ENCODE assay signal across 1 cellular context in the genomic region with DNA sequence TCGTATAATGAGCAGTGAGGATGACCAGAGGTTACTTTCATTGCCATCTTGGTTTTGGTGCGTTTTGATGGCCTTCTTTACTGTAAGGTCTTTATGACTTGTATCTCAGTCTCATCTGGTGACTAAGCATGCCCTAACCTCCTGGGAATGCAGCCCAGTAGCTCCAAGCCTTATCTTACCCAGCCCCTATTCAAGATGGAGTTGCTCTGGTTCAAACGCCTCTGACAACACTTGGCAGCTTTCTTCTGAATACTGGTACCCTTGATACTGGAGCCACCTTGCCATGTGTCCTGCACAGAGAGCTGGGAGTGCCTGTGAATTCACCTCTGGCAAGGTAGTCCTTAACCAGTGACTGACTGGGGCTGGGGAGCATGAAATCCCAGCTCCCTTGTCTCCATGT.
TF ChIP-seq lines count a peak whose summit lies in the region.

No MANE protein-coding gene starts in this region.

TF ChIP-seq in K562, 482 proteins besides CTCF, POLR2A, EP300 and RAD21 (continued from another document and continues in another):
- TF ChIP-seq TGIF2 (CRISPR knock-in tag; IDR thresholded peaks at IDR 0.05) (no peak), ZNF316 (IDR thresholded peaks at IDR 0.05) (no peak), ZNF707 (CRISPR knock-in tag; conservative IDR thresholded peaks at IDR 0.05) (peak; percentile 64; the same call in 1 of the 2 replicates), CLOCK (CRISPR knock-in tag; IDR thresholded peaks at IDR 0.05; ENCODE audit: borderline replicate concordance) (0 out of 2 replicates have a peak, but pooled peaks have one; percentile 34), HDAC3 (IDR thresholded peaks at IDR 0.05; ENCODE audit: borderline replicate concordance, partially characterized antibody) (no peak), IRF9 (tag; IDR thresholded peaks at IDR 0.05) (peak; percentile 88), ATF3 (IDR thresholded peaks at IDR 0.05) (0 out of 2 replicates have a peak, but pooled peaks have one; percentile 21), ATF3 (CRISPR knock-in tag; conservative IDR thresholded peaks at IDR 0.05) (no peak), NRF1 (conservative IDR thresholded peaks at IDR 0.05 in 1 of 2, IDR thresholded peaks at IDR 0.05 in 1 of 2) (no peak), USF1 (CRISPR knock-in tag; IDR thresholded peaks at IDR 0.05) (no peak), ZNF445 (CRISPR knock-in tag; IDR thresholded peaks at IDR 0.05; ENCODE audit: low read depth) (peak; percentile 77; the same call in 1 of the 2 replicates), ZNF347 (CRISPR knock-in tag; IDR thresholded peaks at IDR 0.05; ENCODE audit: low read depth) (no peak), ZNF583 (CRISPR knock-in tag; IDR thresholded peaks at IDR 0.05) (peak; percentile 95), TCFL5 (CRISPR knock-in tag; conservative IDR thresholded peaks at IDR 0.05) (0 out of 2 replicates have a peak, but pooled peaks have one; percentile 18), POLR2G (IDR thresholded peaks at IDR 0.05; ENCODE audit: low read depth, low read length) (no peak), RCOR1 (IDR thresholded peaks at IDR 0.05; ENCODE audit: borderline replicate concordance in 1 of 2, low read depth in 2 of 2, low read length in 2 of 2) (no peak), HDAC8 (tag; IDR thresholded peaks at IDR 0.05) (peak; percentile 94), KLF6 (CRISPR knock-in tag; IDR thresholded peaks at IDR 0.05; ENCODE audit: borderline replicate concordance) (peak; percentile 95), TEAD4 (IDR thresholded peaks at IDR 0.05; ENCODE audit: low read length) (no peak), TEAD4 (CRISPR knock-in tag; IDR thresholded peaks at IDR 0.05; ENCODE audit: borderline replicate concordance) (no peak), SAP30 (IDR thresholded peaks at IDR 0.05; ENCODE audit: borderline replicate concordance, insufficient read depth, low read depth, low read length, poor library complexity, severe bottlenecking) (no peak), SRF (CRISPR knock-in tag; IDR thresholded peaks at IDR 0.05) (peak in 1 of 2 experiments; percentile 64; a peak in 1 of 4 replicates), SMAD3 (CRISPR knock-in tag; conservative IDR thresholded peaks at IDR 0.05) (peak; percentile 96), ETV1 (tag; conservative IDR thresholded peaks at IDR 0.05; ENCODE audit: low read depth) (peak; percentile 67), FOXA3 (CRISPR knock-in tag; conservative IDR thresholded peaks at IDR 0.05 in 1 of 2, IDR thresholded peaks at IDR 0.05 in 1 of 2) (no peak), GTF2A2 (tag; IDR thresholded peaks at IDR 0.05) (peak; percentile 91), ZNF232 (CRISPR knock-in tag; IDR thresholded peaks at IDR 0.05) (no peak), ZNF668 (CRISPR knock-in tag; IDR thresholded peaks at IDR 0.05) (peak; percentile 90), MBD1 (CRISPR knock-in tag; IDR thresholded peaks at IDR 0.05) (no peak), MAFG (tag; conservative IDR thresholded peaks at IDR 0.05) (peak; percentile 56), ZNF431 (CRISPR knock-in tag; IDR thresholded peaks at IDR 0.05) (no peak), MECOM (CRISPR knock-in tag; IDR thresholded peaks at IDR 0.05) (peak; percentile 77), IFI16 (CRISPR knock-in tag; IDR thresholded peaks at IDR 0.05) (0 out of 2 replicates have a peak, but pooled peaks have one; percentile 44), PTTG1 (tag; IDR thresholded peaks at IDR 0.05; ENCODE audit: low read depth) (peak; percentile 91), HIVEP1 (CRISPR knock-in tag; IDR thresholded peaks at IDR 0.05) (peak; percentile 92), ARID1B (IDR thresholded peaks at IDR 0.05) (0 out of 2 replicates have a peak, but pooled peaks have one; percentile 19), ZNF785 (CRISPR knock-in tag; IDR thresholded peaks at IDR 0.05) (0 out of 2 replicates have a peak, but pooled peaks have one; percentile 44), ZNF23 (CRISPR knock-in tag; IDR thresholded peaks at IDR 0.05) (no peak), PTRF (tag; IDR thresholded peaks at IDR 0.05) (peak; percentile 89), ZNF311 (CRISPR knock-in tag; IDR thresholded peaks at IDR 0.05) (peak; percentile 78), ZNF449 (CRISPR knock-in tag; IDR thresholded peaks at IDR 0.05) (peak; percentile 92)
- TF ChIP-seq, protein P1, sequence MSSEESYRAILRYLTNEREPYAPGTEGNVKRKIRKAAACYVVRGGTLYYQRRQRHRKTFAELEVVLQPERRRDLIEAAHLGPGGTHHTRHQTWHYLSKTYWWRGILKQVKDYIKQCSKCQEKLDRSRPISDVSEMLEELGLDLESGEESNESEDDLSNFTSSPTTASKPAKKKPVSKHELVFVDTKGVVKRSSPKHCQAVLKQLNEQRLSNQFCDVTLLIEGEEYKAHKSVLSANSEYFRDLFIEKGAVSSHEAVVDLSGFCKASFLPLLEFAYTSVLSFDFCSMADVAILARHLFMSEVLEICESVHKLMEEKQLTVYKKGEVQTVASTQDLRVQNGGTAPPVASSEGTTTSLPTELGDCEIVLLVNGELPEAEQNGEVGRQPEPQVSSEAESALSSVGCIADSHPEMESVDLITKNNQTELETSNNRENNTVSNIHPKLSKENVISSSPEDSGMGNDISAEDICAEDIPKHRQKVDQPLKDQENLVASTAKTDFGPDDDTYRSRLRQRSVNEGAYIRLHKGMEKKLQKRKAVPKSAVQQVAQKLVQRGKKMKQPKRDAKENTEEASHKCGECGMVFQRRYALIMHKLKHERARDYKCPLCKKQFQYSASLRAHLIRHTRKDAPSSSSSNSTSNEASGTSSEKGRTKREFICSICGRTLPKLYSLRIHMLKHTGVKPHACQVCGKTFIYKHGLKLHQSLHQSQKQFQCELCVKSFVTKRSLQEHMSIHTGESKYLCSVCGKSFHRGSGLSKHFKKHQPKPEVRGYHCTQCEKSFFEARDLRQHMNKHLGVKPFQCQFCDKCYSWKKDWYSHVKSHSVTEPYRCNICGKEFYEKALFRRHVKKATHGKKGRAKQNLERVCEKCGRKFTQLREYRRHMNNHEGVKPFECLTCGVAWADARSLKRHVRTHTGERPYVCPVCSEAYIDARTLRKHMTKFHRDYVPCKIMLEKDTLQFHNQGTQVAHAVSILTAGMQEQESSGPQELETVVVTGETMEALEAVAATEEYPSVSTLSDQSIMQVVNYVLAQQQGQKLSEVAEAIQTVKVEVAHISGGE (CRISPR knock-in tag; IDR thresholded peaks at IDR 0.05): peak in 1 of 3 experiments; percentile 87; a peak in 2 of 6 replicates
- TF ChIP-seq, protein P2, sequence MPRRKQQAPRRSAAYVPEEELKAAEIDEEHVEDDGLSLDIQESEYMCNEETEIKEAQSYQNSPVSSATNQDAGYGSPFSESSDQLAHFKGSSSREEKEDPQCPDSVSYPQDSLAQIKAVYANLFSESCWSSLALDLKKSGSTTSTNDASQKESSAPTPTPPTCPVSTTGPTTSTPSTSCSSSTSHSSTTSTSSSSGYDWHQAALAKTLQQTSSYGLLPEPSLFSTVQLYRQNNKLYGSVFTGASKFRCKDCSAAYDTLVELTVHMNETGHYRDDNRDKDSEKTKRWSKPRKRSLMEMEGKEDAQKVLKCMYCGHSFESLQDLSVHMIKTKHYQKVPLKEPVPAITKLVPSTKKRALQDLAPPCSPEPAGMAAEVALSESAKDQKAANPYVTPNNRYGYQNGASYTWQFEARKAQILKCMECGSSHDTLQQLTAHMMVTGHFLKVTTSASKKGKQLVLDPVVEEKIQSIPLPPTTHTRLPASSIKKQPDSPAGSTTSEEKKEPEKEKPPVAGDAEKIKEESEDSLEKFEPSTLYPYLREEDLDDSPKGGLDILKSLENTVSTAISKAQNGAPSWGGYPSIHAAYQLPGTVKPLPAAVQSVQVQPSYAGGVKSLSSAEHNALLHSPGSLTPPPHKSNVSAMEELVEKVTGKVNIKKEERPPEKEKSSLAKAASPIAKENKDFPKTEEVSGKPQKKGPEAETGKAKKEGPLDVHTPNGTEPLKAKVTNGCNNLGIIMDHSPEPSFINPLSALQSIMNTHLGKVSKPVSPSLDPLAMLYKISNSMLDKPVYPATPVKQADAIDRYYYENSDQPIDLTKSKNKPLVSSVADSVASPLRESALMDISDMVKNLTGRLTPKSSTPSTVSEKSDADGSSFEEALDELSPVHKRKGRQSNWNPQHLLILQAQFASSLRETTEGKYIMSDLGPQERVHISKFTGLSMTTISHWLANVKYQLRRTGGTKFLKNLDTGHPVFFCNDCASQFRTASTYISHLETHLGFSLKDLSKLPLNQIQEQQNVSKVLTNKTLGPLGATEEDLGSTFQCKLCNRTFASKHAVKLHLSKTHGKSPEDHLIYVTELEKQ (CRISPR knock-in tag; IDR thresholded peaks at IDR 0.05): peak; percentile 81
- TF ChIP-seq, protein P3, sequence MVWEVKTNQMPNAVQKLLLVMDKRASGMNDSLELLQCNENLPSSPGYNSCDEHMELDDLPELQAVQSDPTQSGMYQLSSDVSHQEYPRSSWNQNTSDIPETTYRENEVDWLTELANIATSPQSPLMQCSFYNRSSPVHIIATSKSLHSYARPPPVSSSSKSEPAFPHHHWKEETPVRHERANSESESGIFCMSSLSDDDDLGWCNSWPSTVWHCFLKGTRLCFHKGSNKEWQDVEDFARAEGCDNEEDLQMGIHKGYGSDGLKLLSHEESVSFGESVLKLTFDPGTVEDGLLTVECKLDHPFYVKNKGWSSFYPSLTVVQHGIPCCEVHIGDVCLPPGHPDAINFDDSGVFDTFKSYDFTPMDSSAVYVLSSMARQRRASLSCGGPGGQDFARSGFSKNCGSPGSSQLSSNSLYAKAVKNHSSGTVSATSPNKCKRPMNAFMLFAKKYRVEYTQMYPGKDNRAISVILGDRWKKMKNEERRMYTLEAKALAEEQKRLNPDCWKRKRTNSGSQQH (CRISPR knock-in tag; IDR thresholded peaks at IDR 0.05): peak; percentile 97
- TF ChIP-seq, protein P4, sequence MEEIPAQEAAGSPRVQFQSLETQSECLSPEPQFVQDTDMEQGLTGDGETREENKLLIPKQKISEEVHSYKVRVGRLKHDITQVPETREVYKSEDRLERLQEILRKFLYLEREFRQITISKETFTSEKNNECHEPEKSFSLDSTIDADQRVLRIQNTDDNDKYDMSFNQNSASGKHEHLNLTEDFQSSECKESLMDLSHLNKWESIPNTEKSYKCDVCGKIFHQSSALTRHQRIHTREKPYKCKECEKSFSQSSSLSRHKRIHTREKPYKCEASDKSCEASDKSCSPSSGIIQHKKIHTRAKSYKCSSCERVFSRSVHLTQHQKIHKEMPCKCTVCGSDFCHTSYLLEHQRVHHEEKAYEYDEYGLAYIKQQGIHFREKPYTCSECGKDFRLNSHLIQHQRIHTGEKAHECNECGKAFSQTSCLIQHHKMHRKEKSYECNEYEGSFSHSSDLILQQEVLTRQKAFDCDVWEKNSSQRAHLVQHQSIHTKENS (CRISPR knock-in tag; IDR thresholded peaks at IDR 0.05): no peak
